16 cellular contexts compared by ENCODE assay signal in genomic region chr10:116014326-116014725, GRCh38.
DNase-seq lines count a peak whose midpoint lies in the region; ATAC-seq and TF ChIP-seq lines count a peak whose summit lies in the region.
"Had no signal": no experiment of that assay in that cellular context is flagged by ENCODE, and none has a peak within 500 bp of the region (broad histone marks: within the 10 kb centered on the region; RNA-seq: fewer than 3 reads in every experiment).

No MANE protein-coding gene starts in this region.

- ATAC-seq in WTC11 (no peak), HG02588 (IDR thresholded peaks at IDR 0.05; ENCODE audit: unreplicated experiment) (no peak)

- peaks cover 13% of the 10 kb centered on the region for H3K4me1 Mint-ChIP-seq in WTC11

- H4K20me1 ChIP-seq in BLaER1 = no peaks in the 10 kb centered on the region

- H3K4me1 ChIP-seq in BLaER1 = peaks cover 28% of the 10 kb centered on the region
- H3K4me1 ChIP-seq in mesodermal cell (ENCODE audit: control insufficient read depth, insufficient read depth, low read length, poor library complexity, severe bottlenecking) = no peaks in the 10 kb centered on the region
- H3K4me1 ChIP-seq in suprapubic skin = no peaks in the 10 kb centered on the region
- H3K4me1 ChIP-seq: HAP-1 had no signal

- H3K27me3 Mint-ChIP-seq in WTC11 (ENCODE audit: low read depth) = peaks cover 4% of the 10 kb centered on the region; the same call in 1 of the 2 replicates
- H3K27me3 Mint-ChIP-seq: CD4-positive, alpha-beta T cell had no signal

- no peaks in the 10 kb centered on the region for H3K27me3 ChIP-seq in BLaER1
- H3K27me3 ChIP-seq in suprapubic skin = no peaks in the 10 kb centered on the region

- CTCF ChIA-PET in WTC11 (lab: Charles Lee) = no interaction called here

- no peak for TF ChIP-seq POLR2A in suprapubic skin (IDR thresholded peaks at IDR 0.05)

- H3K4me2 ChIP-seq in BLaER1 = peak overlapping the region; percentile 60

- H3K36me3 ChIP-seq in BLaER1 (no peaks in the 10 kb centered on the region), mesodermal cell (ENCODE audit: control insufficient read depth, insufficient read depth, low read length) (no peaks in the 10 kb centered on the region), suprapubic skin (no peaks in the 10 kb centered on the region)
- H3K36me3 ChIP-seq: HAP-1 had no signal

- H3K27ac ChIP-seq in BLaER1 = no peak overlapping the region
- H3K27ac ChIP-seq in mesodermal cell (ENCODE audit: low read depth, low read length, severe bottlenecking) = peak overlapping the region; percentile 81
- H3K27ac ChIP-seq in suprapubic skin = no peak overlapping the region

- H3K27ac Mint-ChIP-seq in WTC11 = no peak overlapping the region
- H3K27ac Mint-ChIP-seq: CD4-positive, alpha-beta T cell had no signal

- TF ChIP-seq EP300 in suprapubic skin (IDR thresholded peaks at IDR 0.05) = no peak

- POLR2A ChIA-PET in WTC11 (lab: Charles Lee) = no interaction called here

- DNase-seq in astrocyte of the hippocampus (ENCODE audit: low read depth, low spot score) = peak; percentile 54
- peak; percentile 4 for DNase-seq in renal cortical epithelial cell (ENCODE audit: low read depth)
- DNase-seq in WTC11 (ENCODE audit: low spot score) = no peak
- no peak for DNase-seq in NCI-H2107 (lab: John Stamatoyannopoulos, UW)
- no peak for DNase-seq in suprapubic skin (ENCODE audit: low spot score in 2 of 2)
- DNase-seq: 8988T; AML-193; C1 segment of cervical spinal cord; CD4-positive, alpha-beta T cell; DMS153; DMS79 treated with DMSO at 0.1 percent for 48 hours; EL had no signal

- H3K9ac ChIP-seq in BLaER1 = no peak overlapping the region

- no peaks in the 10 kb centered on the region for H3K36me3 Mint-ChIP-seq in WTC11

- 91 to 100% methylated on average over 1 to 2 of the region's 2 CpGs for WGBS in mesodermal cell (ENCODE audit: insufficient coverage in 2 of 2), 2 experiments
- whole genome bisulfite sequencing in suprapubic skin = 90% methylated on average over 2 of the region's 2 CpGs

- TF ChIP-seq CTCF in WTC11 (IDR thresholded peaks at IDR 0.05) = no peak
- TF ChIP-seq CTCF in suprapubic skin (IDR thresholded peaks at IDR 0.05) = no peak

- no peak overlapping the region for H3K4me3 Mint-ChIP-seq in WTC11
- H3K4me3 Mint-ChIP-seq: CD4-positive, alpha-beta T cell had no signal

- H3K9me3 Mint-ChIP-seq in WTC11 = peaks cover 32% of the 10 kb centered on the region

- H3K4me3 ChIP-seq in BLaER1 (no peak overlapping the region), mesodermal cell (ENCODE audit: extremely low read depth, insufficient read depth, low read length, poor library complexity, severe bottlenecking) (no peak overlapping the region), suprapubic skin (no peak overlapping the region)
- H3K4me3 ChIP-seq: HAP-1 had no signal

- H3K9me3 ChIP-seq in BLaER1 (peaks cover 3% of the 10 kb centered on the region; the same call in 1 of the 2 replicates), mesodermal cell (ENCODE audit: control insufficient read depth, low read length) (no peaks in the 10 kb centered on the region), suprapubic skin (peaks cover 2% of the 10 kb centered on the region)
- H3K9me3 ChIP-seq: HAP-1 had no signal

TF ChIP-seq in WTC11, 78 proteins besides CTCF, POLR2A, EP300 and RAD21:
- TF ChIP-seq MAX (CRISPR knock-in tag; IDR thresholded peaks at IDR 0.05) (no peak), ZNF138 (CRISPR knock-in tag; conservative IDR thresholded peaks at IDR 0.05) (no peak), MYBL2 (CRISPR knock-in tag; IDR thresholded peaks at IDR 0.05) (no peak), ZNF232 (CRISPR knock-in tag; IDR thresholded peaks at IDR 0.05) (no peak), RORB (CRISPR knock-in tag; IDR thresholded peaks at IDR 0.05) (no peak), AFF4 (CRISPR knock-in tag; IDR thresholded peaks at IDR 0.05; ENCODE audit: borderline replicate concordance) (no peak), FOXJ3 (CRISPR knock-in tag; IDR thresholded peaks at IDR 0.05; ENCODE audit: borderline replicate concordance) (no peak), PREB (CRISPR knock-in tag; IDR thresholded peaks at IDR 0.05; ENCODE audit: borderline replicate concordance) (no peak), IRF2 (CRISPR knock-in tag; IDR thresholded peaks at IDR 0.05; ENCODE audit: borderline replicate concordance, low read depth) (no peak), PRRX2 (CRISPR knock-in tag; IDR thresholded peaks at IDR 0.05) (no peak), KAT7 (CRISPR knock-in tag; IDR thresholded peaks at IDR 0.05; ENCODE audit: borderline replicate concordance) (no peak), ZNF671 (CRISPR knock-in tag; IDR thresholded peaks at IDR 0.05) (no peak), ZNF396 (CRISPR knock-in tag; IDR thresholded peaks at IDR 0.05; ENCODE audit: borderline replicate concordance) (no peak), ZNF532 (CRISPR knock-in tag; IDR thresholded peaks at IDR 0.05; ENCODE audit: borderline replicate concordance) (no peak), ZNF317 (CRISPR knock-in tag; IDR thresholded peaks at IDR 0.05; ENCODE audit: borderline replicate concordance, low read depth) (no peak), GRHL2 (CRISPR knock-in tag; IDR thresholded peaks at IDR 0.05; ENCODE audit: insufficient replicate concordance, severe bottlenecking) (no peak)

Comparison
In these comparisons a context has a peak if more than half of its experiments do, and no peak if none do; other contexts are left out.
1. DNase-seq: peak in astrocyte of the hippocampus (single experiment) and renal cortical epithelial cell (single experiment); none in WTC11 (single experiment), NCI-H2107 (single experiment) and suprapubic skin (0 of 2).